Comparison of ENCODE assay signal across 24 cellular contexts in genomic region chr12:104960464-104960863, GRCh38.
"Had no signal": no experiment of that assay in that cellular context is flagged by ENCODE, and none has a peak within 500 bp of the region (broad histone marks: within the 10 kb centered on the region; RNA-seq: fewer than 3 reads in every experiment).

No MANE protein-coding gene starts in this region.

- H3K27ac ChIP-seq: colonic mucosa, foreskin keratinocyte, left ventricle myocardium inferior, lower lobe of right lung, psoas muscle had no signal

- H3K4me3 ChIP-seq: colonic mucosa, left ventricle myocardium inferior, lower lobe of right lung, psoas muscle, skin epidermis, testis had no signal

- ATAC-seq: foreskin keratinocyte; left cardiac atrium; lower lobe of right lung; natural killer cell treated with Interleukin-12 subunit alpha and Interleukin-12 subunit beta and Interleukin-15 and Interleukin-18, amount 100 ng/mL, for 72 hours; psoas muscle; sciatic nerve; stimulated activated naive B cell treated with anti-CD40 and anti-IgM and Interleukin-4, amounts not matched to agents 10 μg/mL and 1 μg/mL and 100 μg/mL, for 72 hours; stimulated activated naive CD8-positive, alpha-beta T cell treated with anti-CD3 and anti-CD28 coated beads, Interleukin-15, amount 100 ng/mL, for 72 hours had no signal

- H3K27ac Mint-ChIP-seq: endodermal cell; memory B cell; mesothelial cell of epicardium; stimulated activated naive B cell treated with anti-CD40 and anti-IgM and Interleukin-4, amounts not matched to agents 10 μg/mL and 1 μg/mL and 100 μg/mL, for 72 hours; stimulated activated naive CD8-positive, alpha-beta T cell treated with anti-CD3 and anti-CD28 coated beads, Interleukin-15, amount 100 ng/mL, for 72 hours had no signal

- H3K9me3 ChIP-seq: colonic mucosa, left ventricle myocardium inferior, lower lobe of right lung, psoas muscle, testis had no signal

- DNase-seq: colonic mucosa; effector CD4-positive, alpha-beta T cell; erythroblast; foreskin keratinocyte; immature natural killer cell; kidney; left cardiac atrium; left ventricle myocardium inferior; lower lobe of right lung; occipital lobe; psoas muscle; retina; stimulated activated CD4-positive, alpha-beta T cell treated with anti-CD3 and anti-CD28 coated beads, Interleukin-2, amount 100 ng/mL, for 24 hours; stimulated activated CD4-positive, alpha-beta T cell treated with anti-CD3 and anti-CD28 coated beads, Interleukin-4, amount 100 ng/mL, for 4 hours; stimulated activated naive B cell treated with anti-CD40 and anti-IgM and Interleukin-4, amounts not matched to agents 10 μg/mL and 1 μg/mL and 100 μg/mL, for 72 hours; stimulated activated naive CD8-positive, alpha-beta T cell treated with anti-CD3 and anti-CD28 coated beads, Interleukin-15, amount 100 ng/mL, for 72 hours; testis; trophoblast cell had no signal

- H3K36me3 Mint-ChIP-seq: immature natural killer cell; memory B cell; mesothelial cell of epicardium; natural killer cell treated with Interleukin-12 subunit alpha and Interleukin-12 subunit beta and Interleukin-15 and Interleukin-18, amount 100 ng/mL, for 72 hours; stimulated activated naive B cell treated with anti-CD40 and anti-IgM and Interleukin-4, amounts not matched to agents 10 μg/mL and 1 μg/mL and 100 μg/mL, for 72 hours had no signal

- H3K27me3 ChIP-seq: colonic mucosa, testis had no signal

- H3K36me3 ChIP-seq: colonic mucosa, left ventricle myocardium inferior, lower lobe of right lung had no signal

- H3K4me3 Mint-ChIP-seq: endodermal cell; memory B cell; stimulated activated naive B cell treated with anti-CD40 and anti-IgM and Interleukin-4, amounts not matched to agents 10 μg/mL and 1 μg/mL and 100 μg/mL, for 72 hours; stimulated activated naive CD8-positive, alpha-beta T cell treated with anti-CD3 and anti-CD28 coated beads, Interleukin-15, amount 100 ng/mL, for 72 hours had no signal

- H3K9me3 Mint-ChIP-seq: endodermal cell; immature natural killer cell; memory B cell; mesothelial cell of epicardium; natural killer cell treated with Interleukin-12 subunit alpha and Interleukin-12 subunit beta and Interleukin-15 and Interleukin-18, amount 100 ng/mL, for 72 hours; stimulated activated naive B cell treated with anti-CD40 and anti-IgM and Interleukin-4, amounts not matched to agents 10 μg/mL and 1 μg/mL and 100 μg/mL, for 72 hours; stimulated activated naive CD8-positive, alpha-beta T cell treated with anti-CD3 and anti-CD28 coated beads, Interleukin-15, amount 100 ng/mL, for 72 hours had no signal
